4 cellular contexts compared by ENCODE assay signal in the genomic region with DNA sequence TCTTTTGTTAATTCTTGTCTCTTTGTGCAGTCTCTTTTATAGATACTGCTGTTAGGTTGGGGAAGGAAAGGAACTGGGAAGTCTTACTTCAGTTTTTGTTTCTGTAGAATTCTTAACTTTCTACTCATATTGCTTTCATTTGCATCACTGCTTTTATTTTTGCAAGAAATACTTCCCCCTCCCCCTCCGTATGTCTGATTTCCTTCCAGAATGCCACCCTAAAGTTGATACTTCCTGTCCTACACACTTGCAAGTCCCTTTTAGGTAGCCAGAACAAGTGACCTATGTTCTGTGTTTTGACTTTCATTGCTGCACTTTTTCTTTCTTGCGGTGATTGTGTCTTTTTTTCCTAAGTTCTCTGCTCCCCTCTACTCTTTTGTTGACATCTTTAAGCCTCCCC.
"Had no signal": no experiment of that assay in that cellular context is flagged by ENCODE, and none has a peak within 500 bp of the region (broad histone marks: within the 10 kb centered on the region; RNA-seq: fewer than 3 reads in every experiment).

No MANE protein-coding gene starts in this region.

- H3K4me3 ChIP-seq: GM23338 had no signal

- H3K4me3 Mint-ChIP-seq: GM23338, H9 had no signal

- H3K4me2 ChIP-seq: GM23338 had no signal

- ATAC-seq: GM23338 had no signal

- H3K27ac Mint-ChIP-seq: GM23338, H9 had no signal

- H3K4me1 Mint-ChIP-seq: GM23338, H9 had no signal

- DNase-seq: H9, HCEC 1CT, IMR-90 had no signal

- H2AFZ ChIP-seq: GM23338 had no signal
